Comparison of ENCODE assay signal across 8 cellular contexts in the genomic region with DNA sequence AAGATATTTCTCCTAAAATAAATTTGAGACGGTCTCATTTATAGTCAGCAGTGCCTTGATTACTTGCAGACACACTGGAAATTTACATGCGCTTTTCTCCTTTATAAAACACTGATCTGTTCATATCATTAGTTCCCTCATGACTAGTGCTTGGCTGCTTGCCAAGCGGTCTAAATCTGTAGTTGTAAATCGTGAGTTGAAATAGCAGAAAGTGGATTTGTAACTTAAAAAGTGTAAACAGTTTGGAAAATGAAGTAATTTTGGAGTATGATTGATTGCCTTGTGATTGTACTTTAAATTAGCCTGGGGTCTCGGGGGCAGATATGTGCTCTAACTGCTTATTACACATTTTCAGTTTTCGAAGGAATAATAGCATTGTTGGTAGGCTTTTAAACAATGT.
DNase-seq lines count a peak whose midpoint lies in the region; ATAC-seq lines count a peak whose summit lies in the region.

No MANE protein-coding gene starts in this region.

- ATAC-seq in GM21717 (IDR thresholded peaks at IDR 0.05; ENCODE audit: unreplicated experiment) (no peak), HG03378 (IDR thresholded peaks at IDR 0.05; ENCODE audit: unreplicated experiment) (no peak), HG02610 (IDR thresholded peaks at IDR 0.05; ENCODE audit: unreplicated experiment) (no peak), HG03045 (IDR thresholded peaks at IDR 0.05; ENCODE audit: unreplicated experiment) (no peak)

- DNase-seq in ELR (ENCODE audit: low read depth) = peak; percentile 64
- peak; percentile 24 for DNase-seq in NCI-H146 treated with DMSO at 0.1 percent for 48 hours (lab: John Stamatoyannopoulos, UW; ENCODE audit: unreplicated experiment)
- DNase-seq in dermis blood vessel endothelial cell = peak; percentile 77
- DNase-seq in occipital lobe (lab: John Stamatoyannopoulos, UW) = peak; percentile 17

Comparison
In these comparisons a context has a peak if more than half of its experiments do, and no peak if none do; other contexts are left out.
1. DNase-seq: peak in every context shown above with its lines; median percentile 77 in dermis blood vessel endothelial cell; 64 in ELR; 24 in NCI-H146 treated with DMSO at 0.1 percent for 48 hours; 17 in occipital lobe.